26 cellular contexts compared by ENCODE assay signal in genomic region chr12:76713130-76713529, GRCh38. TPM values are rescaled to one million over a fixed set of nuclear protein-coding genes. Genes with fewer than 3 reads are reported as not detected.
DNase-seq lines count a peak whose midpoint lies in the region; ATAC-seq and TF ChIP-seq lines count a peak whose summit lies in the region.
"Had no signal": no experiment of that assay in that cellular context is flagged by ENCODE, and none has a peak within 500 bp of the region (broad histone marks: within the 10 kb centered on the region; RNA-seq: fewer than 3 reads in every experiment).

No MANE protein-coding gene starts in this region.

- no peak overlapping the region for H4K8ac ChIP-seq in mesenchymal stem cell (ENCODE audit: low read length)

- H2AFZ ChIP-seq in GM23338, result peak overlapping the region; percentile 63; the same call in 1 of the 2 replicates
- H2AFZ ChIP-seq in mesenchymal stem cell (ENCODE audit: low read depth, low read length), result peak overlapping the region; percentile 42

- H3K4me1 Mint-ChIP-seq in GM23338, result peaks cover 16% of the 10 kb centered on the region
- H3K4me1 Mint-ChIP-seq in activated T-cell treated with anti-CD3 and anti-CD28 coated beads, Interleukin-2, amount 50 U/mL, for 72 hours (ENCODE audit: low read depth), result no peaks in the 10 kb centered on the region
- H3K4me1 Mint-ChIP-seq: activated naive CD8-positive, alpha-beta T cell treated with anti-CD3 and anti-CD28 coated beads, Interleukin-2, amount 10 ng/mL, durations not matched to agents 7 days and 5 days; CD4-positive, CD25-positive, alpha-beta regulatory T cell had no signal

- no peak overlapping the region for H2BK12ac ChIP-seq in mesenchymal stem cell (ENCODE audit: low read length in 2 of 2)

- no peak overlapping the region for H3K18ac ChIP-seq in mesenchymal stem cell (ENCODE audit: low read depth in 1 of 2, low read length in 2 of 2)

- ATAC-seq in GM23338 (peak; percentile 70), GM21529 (IDR thresholded peaks at IDR 0.05; ENCODE audit: unreplicated experiment) (no peak)
- no peak for ATAC-seq in activated T-cell treated with anti-CD3 and anti-CD28 coated beads, Interleukin-2, amount 50 U/mL, for 72 hours (replicated peaks in 1 of 2)
- ATAC-seq: effector memory CD8-positive, alpha-beta T cell; stimulated activated naive CD8-positive, alpha-beta T cell treated with anti-CD3 and anti-CD28 coated beads, Interleukin-15, Interleukin-2, amounts not matched to agents 100 U/mL and 50 U/mL, for 24 hours had no signal

- H3K4ac ChIP-seq in mesenchymal stem cell (ENCODE audit: low read depth in 1 of 2, low read length in 2 of 2), result no peak overlapping the region

- H3F3A ChIP-seq in GM23338 (replicated peaks; ENCODE audit: low read depth), result no peaks in the 10 kb centered on the region

- no peaks in the 10 kb centered on the region for H3K79me2 ChIP-seq in GM23338 (replicated peaks; ENCODE audit: insufficient read depth)

- H3K4me3 ChIP-seq in GM23338, result no peak overlapping the region
- no peak overlapping the region for H3K4me3 ChIP-seq in epithelial cell of esophagus (ENCODE audit: low read length)
- H3K4me3 ChIP-seq in mesenchymal stem cell (ENCODE audit: insufficient read depth in 1 of 2, low read depth in 1 of 2, low read length in 2 of 2), result no peak overlapping the region
- H3K4me3 ChIP-seq: spleen had no signal

- no peaks in the 10 kb centered on the region for H3K27me3 Mint-ChIP-seq in GM23338 (ENCODE audit: insufficient read depth, low read depth, poor library complexity)
- no peaks in the 10 kb centered on the region for H3K27me3 Mint-ChIP-seq in activated T-cell treated with anti-CD3 and anti-CD28 coated beads, Interleukin-2, amount 50 U/mL, for 72 hours (ENCODE audit: low read depth)
- H3K27me3 Mint-ChIP-seq: activated naive CD8-positive, alpha-beta T cell treated with anti-CD3 and anti-CD28 coated beads, Interleukin-2, amount 10 ng/mL, durations not matched to agents 7 days and 5 days had no signal

- H4K91ac ChIP-seq in mesenchymal stem cell (ENCODE audit: low read length), result no peak overlapping the region

- DNase-seq in GM23338 (ENCODE audit: low spot score) (peak; percentile 70), SK-MEL-5 (ENCODE audit: low read depth, low spot score) (peak; percentile 56), epithelial cell of esophagus (ENCODE audit: low read depth) (peak; percentile 7), mesenchymal stem cell (peak; percentile 65), COLO668 (lab: John Stamatoyannopoulos, UW; ENCODE audit: unreplicated experiment) (no peak), GM19240 (ENCODE audit: insufficient read length, low spot score) (no peak)
- DNase-seq in activated T-cell treated with anti-CD3 and anti-CD28 coated beads, Interleukin-2, amount 50 U/mL, for 72 hours, result no peak
- DNase-seq: activated CD8-positive, alpha-beta memory T cell treated with anti-CD3 and anti-CD28 coated beads, Interleukin-2, amount 50 U/mL, for 4 hours; activated naive CD8-positive, alpha-beta T cell treated with anti-CD3 and anti-CD28 coated beads, Interleukin-2, amount 10 ng/mL, durations not matched to agents 7 days and 5 days; CD4-positive, CD25-positive, alpha-beta regulatory T cell; DMS153; effector memory CD8-positive, alpha-beta T cell; GF-D8; head of caudate nucleus; HFFc6; NCI-H1092; NCI-H2029; NCI-H345; OCI-M1; SHP77 treated with DMSO at 0.1 percent for 48 hours; spleen; stimulated activated CD4-positive, alpha-beta T cell treated with anti-CD3 and anti-CD28 coated beads, Interleukin-4, amount 100 ng/mL, for 4 hours; stimulated activated naive CD8-positive, alpha-beta T cell treated with anti-CD3 and anti-CD28 coated beads, Interleukin-15, Interleukin-2, amounts not matched to agents 100 U/mL and 50 U/mL, for 24 hours had no signal

- H3K4me3 Mint-ChIP-seq in GM23338, result no peak overlapping the region
- no peak overlapping the region for H3K4me3 Mint-ChIP-seq in activated T-cell treated with anti-CD3 and anti-CD28 coated beads, Interleukin-2, amount 50 U/mL, for 72 hours
- H3K4me3 Mint-ChIP-seq: activated naive CD8-positive, alpha-beta T cell treated with anti-CD3 and anti-CD28 coated beads, Interleukin-2, amount 10 ng/mL, durations not matched to agents 7 days and 5 days; CD4-positive, CD25-positive, alpha-beta regulatory T cell; effector memory CD8-positive, alpha-beta T cell; HFFc6 had no signal

- in situ Hi-C loops in SK-MEL-5 (cut with HindIII; ENCODE audit: low pct_unique_long_range_greater_than_20kb, low sequenced_read_pairs), result no loop called here

- H3K27ac Mint-ChIP-seq in GM23338, result no peak overlapping the region
- no peak overlapping the region for H3K27ac Mint-ChIP-seq in activated T-cell treated with anti-CD3 and anti-CD28 coated beads, Interleukin-2, amount 50 U/mL, for 72 hours
- H3K27ac Mint-ChIP-seq: activated naive CD8-positive, alpha-beta T cell treated with anti-CD3 and anti-CD28 coated beads, Interleukin-2, amount 10 ng/mL, durations not matched to agents 7 days and 5 days; CD4-positive, CD25-positive, alpha-beta regulatory T cell; effector memory CD8-positive, alpha-beta T cell; HFFc6 had no signal

- H3K27ac ChIP-seq in GM23338 (ENCODE audit: low read depth), result no peak overlapping the region
- no peak overlapping the region for H3K27ac ChIP-seq in mesenchymal stem cell (ENCODE audit: low read length, poor library complexity, severe bottlenecking)
- H3K27ac ChIP-seq: neutrophil, spleen, VCaP had no signal

- no peaks in the 10 kb centered on the region for H3K79me1 ChIP-seq in mesenchymal stem cell (replicated peaks; ENCODE audit: low read length, poor library complexity, severe bottlenecking)

- H3K4me1 ChIP-seq in GM23338 (ENCODE audit: insufficient read depth) (peaks cover 28% of the 10 kb centered on the region), mesenchymal stem cell (ENCODE audit: control insufficient read depth, insufficient read depth, low read depth, low read length) (no peaks in the 10 kb centered on the region)
- H3K4me1 ChIP-seq: spleen had no signal

- H3K14ac ChIP-seq in mesenchymal stem cell (ENCODE audit: low read length in 2 of 2), result no peak overlapping the region

- H3K9me3 Mint-ChIP-seq in GM23338, result no peaks in the 10 kb centered on the region; the same call in 1 of the 3 replicates
- no peaks in the 10 kb centered on the region for H3K9me3 Mint-ChIP-seq in activated T-cell treated with anti-CD3 and anti-CD28 coated beads, Interleukin-2, amount 50 U/mL, for 72 hours
- H3K9me3 Mint-ChIP-seq: activated naive CD8-positive, alpha-beta T cell treated with anti-CD3 and anti-CD28 coated beads, Interleukin-2, amount 10 ng/mL, durations not matched to agents 7 days and 5 days; effector memory CD8-positive, alpha-beta T cell; HFFc6 had no signal

- no peak overlapping the region for H3K9ac ChIP-seq in mesenchymal stem cell (ENCODE audit: low read length)

- no peaks in the 10 kb centered on the region for H3K9me3 ChIP-seq in mesenchymal stem cell (ENCODE audit: control insufficient read depth, low read length)
- H3K9me3 ChIP-seq: neutrophil, spleen had no signal

- H3K9me2 ChIP-seq in GM23338 (ENCODE audit: insufficient read depth), result no peaks in the 10 kb centered on the region

- TF ChIP-seq CTCF in GM23338 (conservative IDR thresholded peaks at IDR 0.05; ENCODE audit: low read depth in 2 of 2) (peak in 1 of 2 experiments; percentile 41; a peak in 2 of 4 replicates), epithelial cell of esophagus (IDR thresholded peaks at IDR 0.05; ENCODE audit: insufficient read depth, low read depth, low read length, missing control alignments) (no peak)

- H4K20me1 ChIP-seq in GM23338 (replicated peaks; ENCODE audit: insufficient read depth), result no peaks in the 10 kb centered on the region

- no peak overlapping the region for H2AK5ac ChIP-seq in mesenchymal stem cell (ENCODE audit: low read length, severe bottlenecking)

- H3K4me2 ChIP-seq in GM23338 (0 out of 2 replicates have a peak overlapping the region, but pooled peaks have one; percentile 5), mesenchymal stem cell (ENCODE audit: low read length, poor library complexity, severe bottlenecking) (no peak overlapping the region)

- H2BK5ac ChIP-seq in mesenchymal stem cell (ENCODE audit: low read depth, low read length, poor library complexity, severe bottlenecking), result no peak overlapping the region

- no peaks in the 10 kb centered on the region for H3K36me3 ChIP-seq in GM23338 (ENCODE audit: insufficient read depth)
- no peaks in the 10 kb centered on the region for H3K36me3 ChIP-seq in mesenchymal stem cell (ENCODE audit: control insufficient read depth in 1 of 2, insufficient read depth in 2 of 2, low read depth in 1 of 2, low read length in 2 of 2)
- H3K36me3 ChIP-seq: neutrophil, spleen had no signal

- no peak overlapping the region for H3K23ac ChIP-seq in mesenchymal stem cell (ENCODE audit: low read length in 2 of 2)

- no peak overlapping the region for H2BK15ac ChIP-seq in mesenchymal stem cell (ENCODE audit: low read depth, poor library complexity, severe bottlenecking)

- H3K36me3 Mint-ChIP-seq in GM23338 (ENCODE audit: low read depth), result no peaks in the 10 kb centered on the region
- H3K36me3 Mint-ChIP-seq in activated T-cell treated with anti-CD3 and anti-CD28 coated beads, Interleukin-2, amount 50 U/mL, for 72 hours (ENCODE audit: insufficient read depth in 2 of 2), result no peaks in the 10 kb centered on the region
- H3K36me3 Mint-ChIP-seq: activated naive CD8-positive, alpha-beta T cell treated with anti-CD3 and anti-CD28 coated beads, Interleukin-2, amount 10 ng/mL, durations not matched to agents 7 days and 5 days; CD4-positive, CD25-positive, alpha-beta regulatory T cell had no signal

- no peak overlapping the region for H2BK120ac ChIP-seq in mesenchymal stem cell (ENCODE audit: low read depth, low read length)

- WGBS in mesenchymal stem cell, result 32% methylated on average over 3 of the region's 4 CpGs

- no peaks in the 10 kb centered on the region for H3K27me3 ChIP-seq in GM23338 (ENCODE audit: insufficient read depth)
- no peaks in the 10 kb centered on the region for H3K27me3 ChIP-seq in mesenchymal stem cell (ENCODE audit: control insufficient read depth in 1 of 2, insufficient read depth in 1 of 2, low read length in 2 of 2)
- H3K27me3 ChIP-seq: neutrophil, spleen had no signal

RNA-seq across cellular contexts. Expression of gene ZDHHC17, which starts 50.8 kb away (rescaled TPM):
- total RNA-seq in GM23338 (2014; rRNA removed; shearing (Covaris generic)), result 42.4 and 43.5 TPM in 2 replicates
- polyA plus RNA-seq in GM23338 (2016; fragmentation: Nextera tagmentation; extraction: Ambion mirVana), result 12.6 and 15.7 TPM in 2 replicates
- total RNA-seq in SK-MEL-5 (2014; rRNA removed; shearing (Covaris generic)), result 28.7 and 33.5 TPM in 2 replicates
- polyA plus RNA-seq in SK-MEL-5 (2015; cell fraction: cytosol; rRNA removed), result 10.0 and 12.4 TPM in 2 replicates
- 197 and 202 TPM in 2 replicates for polyA plus RNA-seq in SK-MEL-5 (2015; cell fraction: nucleus; rRNA removed)
- 9.1 TPM for polyA plus RNA-seq in mesenchymal stem cell (2013, experiment 1 of 2)
- 8.4 TPM for polyA plus RNA-seq in mesenchymal stem cell (2013, experiment 2 of 2)
- 10 to 100 TPM; 26.0 to 28.7 TPM for total RNA-seq in activated T-cell treated with anti-CD3 and anti-CD28 coated beads, Interleukin-2, amount 50 U/mL, for 72 hours

Comparison
In these comparisons a context has a peak if more than half of its experiments do, and no peak if none do; other contexts are left out.
1. DNase-seq: peak in GM23338 (single experiment), SK-MEL-5 (single experiment), epithelial cell of esophagus (single experiment) and mesenchymal stem cell (single experiment); none in COLO668 (single experiment), GM19240 (single experiment) and activated T-cell treated with anti-CD3 and anti-CD28 coated beads, Interleukin-2, amount 50 U/mL, for 72 hours (0 of 2).